ENCODE assay signal across 24 cellular contexts in genomic region chr11:126400019-126400962, GRCh38.
"Had no signal": no experiment of that assay in that cellular context is flagged by ENCODE, and none has a peak within 500 bp of the region (broad histone marks: within the 10 kb centered on the region; RNA-seq: fewer than 3 reads in every experiment).

No MANE protein-coding gene starts in this region.

- DNase-seq: activated CD4-positive, alpha-beta memory T cell treated with anti-CD3 and anti-CD28 coated beads, Interleukin-2, amount 10 ng/mL, durations not matched to agents 7 days and 5 days; activated CD4-positive, alpha-beta T cell treated with anti-CD3 and anti-CD28 coated beads for 1 hour; activated CD4-positive, alpha-beta T cell treated with anti-CD3 and anti-CD28 coated beads, Interleukin-2, amount 10 ng/mL, durations not matched to agents 7 days and 5 days; activated gamma-delta T cell treated with Interleukin-2 at 50 U/mL for 16 hours; activated naive CD4-positive, alpha-beta T cell treated with anti-CD3 and anti-CD28 coated beads, Interleukin-2, amount 50 U/mL, for 16 hours; activated T-cell treated with anti-CD3 and anti-CD28 coated beads, Interleukin-2, amount 50 U/mL, for 4 hours; amniotic stem cell; brain microvascular endothelial cell; caudate nucleus; foreskin keratinocyte; heart left ventricle; hypothalamus; midbrain; natural killer cell; stimulated activated CD4-positive, alpha-beta T cell treated with anti-CD3 and anti-CD28 coated beads, Interleukin-12 subunit alpha, Interleukin-12 subunit beta, amount 100 ng/mL, for 4 hours; stimulated activated CD4-positive, alpha-beta T cell treated with anti-CD3 and anti-CD28 coated beads, Interleukin-4, amount 100 ng/mL, for 1 hour; substantia nigra; T-helper 9 cell; thyroid gland had no signal

- ATAC-seq: activated T-cell treated with anti-CD3 and anti-CD28 coated beads, Interleukin-2, amount 50 U/mL, for 4 hours; activated T-helper 17 cell treated with anti-CD3 and anti-CD28 coated beads, Interleukin-2, amount 50 U/mL, for 72 hours; foreskin keratinocyte; heart left ventricle; sciatic nerve; WTC11 had no signal

- H3K4me1 Mint-ChIP-seq: activated CD4-positive, alpha-beta memory T cell treated with anti-CD3 and anti-CD28 coated beads, Interleukin-2, amount 10 ng/mL, durations not matched to agents 7 days and 5 days; activated CD4-positive, alpha-beta T cell treated with anti-CD3 and anti-CD28 coated beads, Interleukin-2, amount 10 ng/mL, durations not matched to agents 7 days and 5 days; activated T-helper 17 cell treated with anti-CD3 and anti-CD28 coated beads, Interleukin-2, amount 50 U/mL, for 72 hours had no signal

- H3K36me3 Mint-ChIP-seq: natural killer cell had no signal

- H3K4me3 Mint-ChIP-seq: activated CD4-positive, alpha-beta memory T cell treated with anti-CD3 and anti-CD28 coated beads, Interleukin-2, amount 10 ng/mL, durations not matched to agents 7 days and 5 days; activated CD4-positive, alpha-beta T cell treated with anti-CD3 and anti-CD28 coated beads, Interleukin-2, amount 10 ng/mL, durations not matched to agents 7 days and 5 days; activated T-cell treated with anti-CD3 and anti-CD28 coated beads, Interleukin-2, amount 50 U/mL, for 4 hours; activated T-helper 17 cell treated with anti-CD3 and anti-CD28 coated beads, Interleukin-2, amount 50 U/mL, for 72 hours; dendritic cell treated with granulocyte-macrophage colony-stimulating factor and Interleukin-4, amounts not matched to agents 40 ng/mL and 50 ng/mL, for 4 days; natural killer cell; stimulated activated naive CD8-positive, alpha-beta T cell treated with anti-CD3 and anti-CD28 coated beads, Interleukin-15, Interleukin-2, amounts not matched to agents 100 ng/mL and 50 ng/mL, for 24 hours; WTC11 had no signal

- H3K9me3 Mint-ChIP-seq: activated CD4-positive, alpha-beta memory T cell treated with anti-CD3 and anti-CD28 coated beads, Interleukin-2, amount 10 ng/mL, durations not matched to agents 7 days and 5 days; activated CD4-positive, alpha-beta T cell treated with anti-CD3 and anti-CD28 coated beads, Interleukin-2, amount 10 ng/mL, durations not matched to agents 7 days and 5 days; activated T-cell treated with anti-CD3 and anti-CD28 coated beads, Interleukin-2, amount 50 U/mL, for 4 hours; activated T-helper 17 cell treated with anti-CD3 and anti-CD28 coated beads, Interleukin-2, amount 50 U/mL, for 72 hours; dendritic cell treated with granulocyte-macrophage colony-stimulating factor and Interleukin-4, amounts not matched to agents 40 ng/mL and 50 ng/mL, for 4 days; natural killer cell; stimulated activated naive CD8-positive, alpha-beta T cell treated with anti-CD3 and anti-CD28 coated beads, Interleukin-15, Interleukin-2, amounts not matched to agents 100 ng/mL and 50 ng/mL, for 24 hours had no signal

- H3K27ac Mint-ChIP-seq: activated CD4-positive, alpha-beta memory T cell treated with anti-CD3 and anti-CD28 coated beads, Interleukin-2, amount 10 ng/mL, durations not matched to agents 7 days and 5 days; activated CD4-positive, alpha-beta T cell treated with anti-CD3 and anti-CD28 coated beads, Interleukin-2, amount 10 ng/mL, durations not matched to agents 7 days and 5 days; activated T-helper 17 cell treated with anti-CD3 and anti-CD28 coated beads, Interleukin-2, amount 50 U/mL, for 72 hours; dendritic cell treated with granulocyte-macrophage colony-stimulating factor and Interleukin-4, amounts not matched to agents 40 ng/mL and 50 ng/mL, for 4 days; stimulated activated naive CD8-positive, alpha-beta T cell treated with anti-CD3 and anti-CD28 coated beads, Interleukin-15, Interleukin-2, amounts not matched to agents 100 ng/mL and 50 ng/mL, for 24 hours; WTC11 had no signal
